9 cellular contexts compared by ENCODE assay signal in genomic region chr5:50710838-50711237, GRCh38. TPM values are rescaled to one million over a fixed set of nuclear protein-coding genes. Genes with fewer than 3 reads are reported as not detected.
DNase-seq lines count a peak whose midpoint lies in the region; ATAC-seq and TF ChIP-seq lines count a peak whose summit lies in the region.
"Had no signal": no experiment of that assay in that cellular context is flagged by ENCODE, and none has a peak within 500 bp of the region (broad histone marks: within the 10 kb centered on the region; RNA-seq: fewer than 3 reads in every experiment).

No MANE protein-coding gene starts in this region.

- H3K27me3 ChIP-seq in Loucy (ENCODE audit: insufficient read depth, low read length, poor library complexity, severe bottlenecking): no peaks in the 10 kb centered on the region
- H3K27me3 ChIP-seq in mucosa of stomach (ENCODE audit: control insufficient read depth, insufficient read depth, low read length): no peaks in the 10 kb centered on the region
- H3K27me3 ChIP-seq in right cardiac atrium (ENCODE audit: control insufficient read depth, insufficient read depth): no peaks in the 10 kb centered on the region

- intact Hi-C loops in right cardiac atrium (cut with DNase I): no loop called here

- TF ChIP-seq CTCF in Loucy (conservative IDR thresholded peaks at IDR 0.05; ENCODE audit: low read length): no peak

- peak; percentile 11 for ATAC-seq in GM18502 (IDR thresholded peaks at IDR 0.05; ENCODE audit: poor library complexity, unreplicated experiment)
- peak; percentile 9 for ATAC-seq in GM21717 (IDR thresholded peaks at IDR 0.05; ENCODE audit: unreplicated experiment)
- no peak for ATAC-seq in right cardiac atrium

- H3K27ac ChIP-seq in right cardiac atrium (ENCODE audit: low read length): no peak overlapping the region

- H3K4me1 ChIP-seq in Loucy (ENCODE audit: insufficient read depth, low read length, poor library complexity, severe bottlenecking) (peaks cover 25% of the 10 kb centered on the region), mucosa of stomach (ENCODE audit: control insufficient read depth, insufficient read depth, low read length) (peaks cover 9% of the 10 kb centered on the region), right cardiac atrium (ENCODE audit: control insufficient read depth, insufficient read depth, low read length) (peaks cover 2% of the 10 kb centered on the region)

- H4K20me1 ChIP-seq in Loucy (ENCODE audit: insufficient read depth, low read length, poor library complexity, severe bottlenecking): no peaks in the 10 kb centered on the region

- H3K4me2 ChIP-seq in Loucy (ENCODE audit: low read depth, low read length, poor library complexity, severe bottlenecking): peak overlapping the region; percentile 77

- H3K4me3 ChIP-seq in Loucy (ENCODE audit: low read length, poor library complexity, severe bottlenecking) (peak overlapping the region; percentile 67), mucosa of stomach (ENCODE audit: low read length) (no peak overlapping the region), right cardiac atrium (ENCODE audit: low read length) (no peak overlapping the region)

- no peaks in the 10 kb centered on the region for H3F3A ChIP-seq in Loucy (ENCODE audit: low read depth)

- DNase-seq in NCI-H69 (lab: John Stamatoyannopoulos, UW) (no peak), NCI-H82 treated with DMSO at 0.1 percent for 48 hours (lab: John Stamatoyannopoulos, UW; ENCODE audit: unreplicated experiment) (no peak), NCI-H1930 (lab: John Stamatoyannopoulos, UW) (no peak), right cardiac atrium (no peak)
- DNase-seq: NCI-H446 had no signal

- H2AFZ ChIP-seq in Loucy (ENCODE audit: low read length): peak overlapping the region; percentile 56; the same call in 1 of the 2 replicates

- no peaks in the 10 kb centered on the region for H3K9me2 ChIP-seq in Loucy (replicated peaks; ENCODE audit: low read depth, low read length)

- no peaks in the 10 kb centered on the region for H3K36me3 ChIP-seq in Loucy (ENCODE audit: insufficient read depth, low read length)
- no peaks in the 10 kb centered on the region for H3K36me3 ChIP-seq in mucosa of stomach (ENCODE audit: control insufficient read depth, insufficient read depth, low read length)

- 35% methylated on average over 2 of the region's 2 CpGs for WGBS in right cardiac atrium

- H3K79me2 ChIP-seq in Loucy (ENCODE audit: insufficient read depth, low read length): peaks cover 80% of the 10 kb centered on the region

- no peaks in the 10 kb centered on the region for H3K9me3 ChIP-seq in Loucy (ENCODE audit: insufficient read depth, low read depth, low read length)
- no peaks in the 10 kb centered on the region for H3K9me3 ChIP-seq in mucosa of stomach (ENCODE audit: control insufficient read depth, low read length)
- no peaks in the 10 kb centered on the region for H3K9me3 ChIP-seq in right cardiac atrium (ENCODE audit: control insufficient read depth, low read length)

- H3K9ac ChIP-seq in Loucy (ENCODE audit: low read depth, low read length, poor library complexity, severe bottlenecking): no peak overlapping the region
- peak overlapping the region; percentile 9 for H3K9ac ChIP-seq in mucosa of stomach (ENCODE audit: low read length)

RNA-seq across cellular contexts. Expression of gene PARP8, which starts 44.4 kb away (rescaled TPM):
- 10 to 100 TPM in 3 of 4 donors, 1 to 10 TPM in 1; 9.6 to 11.6 (median 10.8) TPM for total RNA-seq in right cardiac atrium
- polyA plus RNA-seq in right cardiac atrium: 2.4 TPM

Comparison
In these comparisons a context has a peak if more than half of its experiments do, and no peak if none do; other contexts are left out.
1. ATAC-seq: peak in GM18502 (single experiment) and GM21717 (single experiment); none in right cardiac atrium (0 of 2).